In the genomic region with DNA sequence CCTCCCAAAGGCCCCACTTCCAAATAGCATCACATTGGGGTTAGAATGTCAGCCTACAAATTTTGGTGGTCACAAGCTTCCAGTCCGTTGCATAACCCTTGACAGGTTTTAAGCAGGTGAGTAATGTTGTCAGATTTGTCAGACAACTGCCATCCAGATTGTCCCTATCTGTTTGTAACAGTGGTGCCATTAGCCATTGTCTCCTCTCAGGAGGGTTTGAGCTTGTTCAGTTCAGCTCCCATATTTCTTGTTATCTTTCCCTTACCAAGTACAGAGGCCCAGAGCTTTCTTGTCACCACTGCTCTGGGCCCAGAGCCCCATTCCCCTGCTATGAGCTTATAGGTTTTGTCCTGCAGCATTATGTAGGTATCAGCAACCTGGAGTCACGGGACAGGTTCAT, we compare ENCODE assay signal across 21 cellular contexts.
"Had no signal": no experiment of that assay in that cellular context is flagged by ENCODE, and none has a peak within 500 bp of the region (broad histone marks: within the 10 kb centered on the region; RNA-seq: fewer than 3 reads in every experiment).

No MANE protein-coding gene starts in this region.

- H3K4me3 ChIP-seq: gastrocnemius medialis, lung, prostate gland, right atrium auricular region, smooth muscle cell, thoracic aorta, vagina had no signal

- H3K4me2 ChIP-seq: smooth muscle cell had no signal

- H3K27me3 ChIP-seq: gastrocnemius medialis, right atrium auricular region, vagina had no signal

- H3K27ac ChIP-seq: epithelial cell of prostate, gastrocnemius medialis, prostate gland, right atrium auricular region, thoracic aorta, vagina had no signal

- H3K27me3 Mint-ChIP-seq: memory B cell; stimulated activated memory B cell treated with anti-CD40 and anti-IgM and Interleukin-4, amounts not matched to agents 10 μg/mL and 1 μg/mL and 100 μg/mL, for 72 hours had no signal

- H3K4me3 Mint-ChIP-seq: endodermal cell; memory B cell; natural killer cell; stimulated activated memory B cell treated with anti-CD40 and anti-IgM and Interleukin-4, amounts not matched to agents 10 μg/mL and 1 μg/mL and 100 μg/mL, for 72 hours had no signal

- H3K9me3 Mint-ChIP-seq: endodermal cell, natural killer cell had no signal

- H3K4me1 ChIP-seq: prostate gland, right atrium auricular region, vagina had no signal

- H3K27ac Mint-ChIP-seq: endodermal cell, memory B cell, natural killer cell had no signal

- ATAC-seq: esophagus mucosa; gastrocnemius medialis; natural killer cell; sciatic nerve; stimulated activated memory B cell treated with anti-CD40 and anti-IgM and Interleukin-4, amounts not matched to agents 10 μg/mL and 1 μg/mL and 100 μg/mL, for 72 hours; stimulated activated naive CD8-positive, alpha-beta T cell treated with anti-CD3 and anti-CD28 coated beads, Interleukin-15, Interleukin-2, amounts not matched to agents 100 U/mL and 50 U/mL, for 24 hours had no signal

- H3K4me1 Mint-ChIP-seq: natural killer cell had no signal

- H3K36me3 ChIP-seq: gastrocnemius medialis, prostate gland, right atrium auricular region, thoracic aorta, vagina had no signal

- DNase-seq: effector CD8-positive, alpha-beta T cell; endodermal cell; foreskin fibroblast; gastrocnemius medialis; head of caudate nucleus; natural killer cell; nucleus accumbens; stimulated activated CD4-positive, alpha-beta T cell treated with anti-CD3 and anti-CD28 coated beads, Interleukin-4, amount 100 ng/mL, for 4 hours; stimulated activated naive CD8-positive, alpha-beta T cell treated with anti-CD3 and anti-CD28 coated beads, Interleukin-15, Interleukin-2, amounts not matched to agents 100 U/mL and 50 U/mL, for 24 hours; substantia nigra had no signal

- H3K36me3 Mint-ChIP-seq: natural killer cell had no signal

- H3K9me3 ChIP-seq: gastrocnemius medialis, prostate gland, right atrium auricular region, thoracic aorta, vagina had no signal
